ENCODE assay signal across 1 cellular context in genomic region chr19:7799640-7800355, GRCh38.
TF ChIP-seq lines count a peak whose summit lies in the region.

No MANE protein-coding gene starts in this region.

TF ChIP-seq in HEK293, 187 proteins besides CTCF, POLR2A, EP300 and RAD21 (continued from another document):
- TF ChIP-seq PRDM10 (tag by site-specific recombination; IDR thresholded peaks at IDR 0.05) (peak; percentile 82), ZNF426 (tag by site-specific recombination; IDR thresholded peaks at IDR 0.05) (no peak), ZNF600 (tag by site-specific recombination; IDR thresholded peaks at IDR 0.05) (0 out of 2 replicates have a peak, but pooled peaks have one; percentile 18)
